Comparison of ENCODE assay signal across 9 cellular contexts in genomic region chr3:71428841-71429609, GRCh38.
DNase-seq lines count a peak whose midpoint lies in the region; FAIRE-seq and TF ChIP-seq lines count a peak whose summit lies in the region.
"Had no signal": no experiment of that assay in that cellular context is flagged by ENCODE, and none has a peak within 500 bp of the region (broad histone marks: within the 10 kb centered on the region; RNA-seq: fewer than 3 reads in every experiment).

No MANE protein-coding gene starts in this region.

- peaks cover 94% of the 10 kb centered on the region for H3K4me1 Mint-ChIP-seq in activated naive CD4-positive, alpha-beta T cell treated with anti-CD3 and anti-CD28 coated beads, Interleukin-2, amount 10 ng/mL, durations not matched to agents 7 days and 5 days

- H3K27me3 Mint-ChIP-seq in activated naive CD4-positive, alpha-beta T cell treated with anti-CD3 and anti-CD28 coated beads, Interleukin-2, amount 10 ng/mL, durations not matched to agents 7 days and 5 days: peaks cover 3% of the 10 kb centered on the region

- H3K9me3 ChIP-seq in keratinocyte (ENCODE audit: control insufficient read depth, low read depth, low read length): no peaks in the 10 kb centered on the region
- no peaks in the 10 kb centered on the region for H3K9me3 ChIP-seq in stomach smooth muscle (ENCODE audit: control insufficient read depth in 2 of 2, low read length in 2 of 2)

- DNase-seq in NCI-H345 (lab: John Stamatoyannopoulos, UW) (peak; percentile 42), NCI-H345 treated with DMSO at 0.1 percent for 48 hours (lab: John Stamatoyannopoulos, UW; ENCODE audit: unreplicated experiment) (no peak), keratinocyte (ENCODE audit: low read depth, low spot score) (no peak), NCI-H2227 (lab: John Stamatoyannopoulos, UW; ENCODE audit: unreplicated experiment) (no peak), iPS-NIHi7 (ENCODE audit: extremely low spot score) (no peak), GM12892 (ENCODE audit: insufficient read length) (no peak)
- DNase-seq in activated naive CD4-positive, alpha-beta T cell treated with anti-CD3 and anti-CD28 coated beads, Interleukin-2, amount 10 ng/mL, durations not matched to agents 7 days and 5 days: no peak
- DNase-seq: activated CD8-positive, alpha-beta memory T cell treated with anti-CD3 and anti-CD28 coated beads for 24 hours had no signal

- peak overlapping the region; percentile 83 for H2AFZ ChIP-seq in keratinocyte (ENCODE audit: control insufficient read depth, low read length)

- H3K4me3 Mint-ChIP-seq in activated naive CD4-positive, alpha-beta T cell treated with anti-CD3 and anti-CD28 coated beads, Interleukin-2, amount 10 ng/mL, durations not matched to agents 7 days and 5 days: peak overlapping the region; percentile 29

- peak overlapping the region; percentile 92 for H3K4me2 ChIP-seq in keratinocyte (ENCODE audit: control insufficient read depth, extremely low read depth, insufficient read depth, low read depth, low read length)

- CTCF ChIA-PET in activated naive CD4-positive, alpha-beta T cell treated with anti-CD3 and anti-CD28 coated beads, Interleukin-2, amount 10 ng/mL, durations not matched to agents 7 days and 5 days (lab: Charles Lee): interaction anchor here (0.6 kb wide), 1 partner anchor 26 kb away, joined by 5 read pairs; no protein-coding TSS in a partner anchor

- H4K20me1 ChIP-seq in keratinocyte (ENCODE audit: control insufficient read depth, extremely low read depth, insufficient read depth, low read length): no peaks in the 10 kb centered on the region

- H3K27me3 ChIP-seq in keratinocyte (ENCODE audit: control insufficient read depth, extremely low read depth, insufficient read depth, low read length) (no peaks in the 10 kb centered on the region), stomach smooth muscle (ENCODE audit: control insufficient read depth in 1 of 2, insufficient read depth in 2 of 2, low read length in 2 of 2) (no peaks in the 10 kb centered on the region)

- dilution Hi-C loops in keratinocyte (cut with MboI; ENCODE audit: extremely low pct_ligation_motif_present, low sequenced_read_pairs): no loop called here

- H3K27ac ChIP-seq in keratinocyte (ENCODE audit: control insufficient read depth, insufficient read depth, low read length) (peak overlapping the region; percentile 95), stomach smooth muscle (ENCODE audit: low read length) (no peak overlapping the region)

- FAIRE-seq in keratinocyte (lab: Jason Lieb, UNC): peak; percentile 90
- no peak for FAIRE-seq in GM12892 (lab: Jason Lieb, UNC)

- peak overlapping the region; percentile 85 for H3K9ac ChIP-seq in keratinocyte (ENCODE audit: control insufficient read depth, extremely low read depth, insufficient read depth, low read length)
- no peak overlapping the region for H3K9ac ChIP-seq in stomach smooth muscle (ENCODE audit: low read length in 2 of 2)

- H3K4me3 ChIP-seq in keratinocyte (ENCODE audit: control insufficient read depth in 2 of 3, extremely low read depth in 1 of 3, insufficient read depth in 2 of 3, low read depth in 1 of 3, low read length in 3 of 3): peak overlapping the region; percentile 1 to 59 (median 49)
- peak overlapping the region; percentile 18 to 60 for H3K4me3 ChIP-seq in stomach smooth muscle (ENCODE audit: low read length in 2 of 2)

- no peaks in the 10 kb centered on the region for H3K9me3 Mint-ChIP-seq in activated naive CD4-positive, alpha-beta T cell treated with anti-CD3 and anti-CD28 coated beads, Interleukin-2, amount 10 ng/mL, durations not matched to agents 7 days and 5 days

- peak overlapping the region; percentile 85 for H3K27ac Mint-ChIP-seq in activated naive CD4-positive, alpha-beta T cell treated with anti-CD3 and anti-CD28 coated beads, Interleukin-2, amount 10 ng/mL, durations not matched to agents 7 days and 5 days

- H3K9me1 ChIP-seq in keratinocyte (ENCODE audit: control insufficient read depth, extremely low read depth, insufficient read depth, low read length): no peaks in the 10 kb centered on the region

- no peaks in the 10 kb centered on the region for H3K79me2 ChIP-seq in keratinocyte (ENCODE audit: control insufficient read depth, insufficient read depth, low read length)

- H3K4me1 ChIP-seq in keratinocyte (ENCODE audit: control insufficient read depth, extremely low read depth, insufficient read depth, low read length) (peaks cover 57% of the 10 kb centered on the region), stomach smooth muscle (ENCODE audit: control insufficient read depth, insufficient read depth, low read length) (peaks cover 27% of the 10 kb centered on the region)

- TF ChIP-seq CTCF in keratinocyte (optimal IDR thresholded peaks at IDR 0.05 in 1 of 3, IDR thresholded peaks at IDR 0.05 in 1 of 3, conservative IDR thresholded peaks at IDR 0.05 in 1 of 3; ENCODE audit: extremely low read depth in 1 of 3, insufficient read depth in 2 of 3, low read length in 3 of 3): no peak

- H3K36me3 Mint-ChIP-seq in activated naive CD4-positive, alpha-beta T cell treated with anti-CD3 and anti-CD28 coated beads, Interleukin-2, amount 10 ng/mL, durations not matched to agents 7 days and 5 days: peaks cover 22% of the 10 kb centered on the region

- H3K36me3 ChIP-seq in keratinocyte (ENCODE audit: control insufficient read depth in 2 of 2, extremely low read depth in 1 of 2, insufficient read depth in 2 of 2, low read length in 2 of 2): no peaks in the 10 kb centered on the region
- H3K36me3 ChIP-seq in stomach smooth muscle (ENCODE audit: control insufficient read depth in 2 of 2, insufficient read depth in 2 of 2, low read length in 2 of 2): peaks cover 0 to 3% of the 10 kb centered on the region in 2 donors

- no peak for TF ChIP-seq POLR2A in GM12892 (IDR thresholded peaks at IDR 0.05; ENCODE audit: low read depth, low read length)
